ENCODE assay signal across 1 cellular context in the genomic region with DNA sequence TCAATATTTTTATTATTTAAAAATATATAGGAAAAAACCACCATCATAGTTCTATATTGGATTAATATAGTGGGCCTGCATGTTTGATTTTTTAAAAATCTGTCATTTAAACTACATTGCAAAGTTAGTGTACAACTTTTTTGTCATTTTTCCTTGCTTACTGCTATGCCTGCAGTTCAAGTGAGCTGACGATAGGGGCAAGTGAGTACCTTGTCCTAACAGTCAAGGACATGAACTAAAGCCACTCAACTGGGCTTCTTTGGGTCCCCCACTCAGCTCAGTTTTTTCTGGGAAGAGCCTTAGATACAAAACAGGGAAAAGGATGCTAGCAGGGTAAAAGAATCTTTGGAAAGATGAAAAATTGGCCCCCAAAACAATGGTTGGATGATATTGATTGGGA.
TF ChIP-seq lines count a peak whose summit lies in the region.

No MANE protein-coding gene starts in this region.

TF ChIP-seq in K562, 482 proteins besides CTCF, POLR2A, EP300 and RAD21:
- TF ChIP-seq RUNX1 (IDR thresholded peaks at IDR 0.05; ENCODE audit: low read depth) = no peak
- no peak for TF ChIP-seq CCAR2 (IDR thresholded peaks at IDR 0.05; ENCODE audit: low read depth, low read length)
